In the genomic region with DNA sequence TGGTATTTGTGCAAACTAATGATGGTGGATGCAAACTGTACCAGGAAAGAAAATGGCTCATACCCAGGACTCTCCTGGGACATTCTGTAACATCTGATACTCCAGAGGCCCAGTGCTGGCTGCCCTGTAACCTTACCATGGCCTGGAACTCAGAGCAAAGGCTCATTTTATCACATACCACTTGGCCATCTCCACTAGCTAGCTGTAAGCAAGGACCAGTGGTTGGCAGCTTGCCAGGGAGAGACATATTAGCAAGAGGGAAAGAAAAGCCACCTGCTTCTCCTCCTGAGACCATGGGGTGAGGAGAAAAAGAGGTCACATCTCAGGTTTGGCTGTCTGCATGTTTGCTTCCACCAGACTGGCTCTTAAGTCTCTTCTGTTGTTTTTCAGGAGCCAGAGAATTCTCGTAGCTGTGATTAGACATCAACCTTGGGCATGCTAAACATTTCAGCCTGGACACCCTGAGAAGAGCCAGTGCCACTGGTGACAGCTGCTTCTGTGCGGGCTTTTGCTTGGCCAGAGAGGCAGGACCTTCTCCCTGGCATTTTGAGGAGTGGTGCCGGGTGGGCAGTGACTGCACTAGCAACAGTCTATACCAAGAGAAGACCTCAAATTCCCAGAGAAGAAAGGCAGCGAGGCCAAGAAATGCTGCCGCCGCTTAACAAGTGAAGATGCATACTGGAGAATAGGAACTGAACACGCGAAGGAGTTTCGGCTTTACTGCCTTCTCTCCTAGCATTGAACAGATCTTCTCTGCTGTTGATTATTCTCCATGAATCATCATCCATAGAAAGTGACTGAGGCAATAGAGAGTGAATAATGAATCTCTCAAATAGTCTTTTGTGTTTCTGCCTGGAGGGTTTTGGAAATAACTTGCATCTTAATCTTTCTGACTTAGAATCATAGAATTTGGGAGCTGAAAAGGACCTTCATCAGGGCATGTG, we compare ENCODE assay signal across 15 cellular contexts. TPM values are rescaled to one million over a fixed set of nuclear protein-coding genes. Genes with fewer than 3 reads are reported as not detected.
DNase-seq lines count a peak whose midpoint lies in the region; ATAC-seq and TF ChIP-seq lines count a peak whose summit lies in the region.
"Had no signal": no experiment of that assay in that cellular context is flagged by ENCODE, and none has a peak within 500 bp of the region (broad histone marks: within the 10 kb centered on the region; RNA-seq: fewer than 3 reads in every experiment).

No MANE protein-coding gene starts in this region.

- H3K36me3 Mint-ChIP-seq in activated CD8-positive, alpha-beta T cell treated with anti-CD3 and anti-CD28 coated beads, Interleukin-2, amount 10 ng/mL, durations not matched to agents 7 days and 5 days (ENCODE audit: low read depth), result no peaks in the 10 kb centered on the region

- no peaks in the 10 kb centered on the region for H3K9me3 Mint-ChIP-seq in activated CD8-positive, alpha-beta T cell treated with anti-CD3 and anti-CD28 coated beads, Interleukin-2, amount 10 ng/mL, durations not matched to agents 7 days and 5 days (ENCODE audit: insufficient read depth)
- H3K9me3 Mint-ChIP-seq: activated CD4-positive, alpha-beta memory T cell treated with anti-CD3 and anti-CD28 coated beads, Interleukin-2, amount 10 ng/mL, durations not matched to agents 7 days and 5 days had no signal

- intact Hi-C loops in Right ventricle myocardium superior (cut with DNase I) (loop anchor here (2.0 kb wide), 1 partner anchor 29 kb away; no protein-coding TSS in a partner anchor), heart left ventricle (cut with DNase I) (loop anchor here in 5 of 10 donors (2.0 to 5.0 kb wide), 6 partner anchors 29 to 265 kb away; no protein-coding TSS in a partner anchor)

- DNase-seq in Right ventricle myocardium superior (no peak), right atrium auricular region (ENCODE audit: low spot score) (no peak), SHP77 treated with DMSO at 0.1 percent for 48 hours (lab: John Stamatoyannopoulos, UW) (peak; percentile 21), heart left ventricle (peak in 1 of 5 donors; percentile 64), medulla oblongata (ENCODE audit: extremely low spot score) (no peak)
- DNase-seq in NK-92 treated with Interleukin-12 subunit alpha and Interleukin-12 subunit beta, amount 100 ng/mL, for 24 hours (lab: John Stamatoyannopoulos, UW), result no peak
- DNase-seq in activated CD8-positive, alpha-beta T cell treated with anti-CD3 and anti-CD28 coated beads, Interleukin-2, amount 10 ng/mL, durations not matched to agents 7 days and 5 days, result no peak
- DNase-seq: activated CD4-positive, alpha-beta memory T cell treated with anti-CD3 and anti-CD28 coated beads, Interleukin-2, amount 10 ng/mL, durations not matched to agents 7 days and 5 days; activated effector memory CD4-positive, alpha-beta T cell treated with anti-CD3 and anti-CD28 coated beads, Interleukin-2, amount 50 U/mL, for 16 hours; DMS153; effector CD8-positive, alpha-beta T cell; MG63; midbrain had no signal

- no peak overlapping the region for H3K4me3 ChIP-seq in right atrium auricular region
- H3K4me3 ChIP-seq in heart left ventricle, result no peak overlapping the region
- H3K4me3 ChIP-seq: gastroesophageal sphincter, MG63 had no signal

- POLR2A ChIA-PET in activated CD8-positive, alpha-beta T cell treated with anti-CD3 and anti-CD28 coated beads, Interleukin-2, amount 10 ng/mL, durations not matched to agents 7 days and 5 days (lab: Charles Lee), result interaction anchor here (0.6 to 1.3 kb wide), 2 partner anchors 76 to 239 kb away, joined by 3 read pairs; no protein-coding TSS in a partner anchor

- H3K4me1 ChIP-seq in right atrium auricular region, result peaks cover 0 to 54% of the 10 kb centered on the region in 2 donors
- peaks cover 0 to 38% (median 15%) of the 10 kb centered on the region in 12 donors for H3K4me1 ChIP-seq in heart left ventricle

- H3K27ac ChIP-seq in right atrium auricular region, result peak overlapping the region in 1 of 2 donors; percentile 73
- peak overlapping the region in 5 of 12 donors; percentile 13 to 64 (median 35) for H3K27ac ChIP-seq in heart left ventricle
- H3K27ac ChIP-seq: gastroesophageal sphincter had no signal

- H3K9me3 ChIP-seq in right atrium auricular region (no peaks in the 10 kb centered on the region), heart left ventricle (no peaks in the 10 kb centered on the region)
- H3K9me3 ChIP-seq: gastroesophageal sphincter, MG63 had no signal

- H3K27me3 ChIP-seq in right atrium auricular region, result no peaks in the 10 kb centered on the region
- H3K27me3 ChIP-seq in heart left ventricle, result peaks cover 0 to 6% (median 0%) of the 10 kb centered on the region in 9 donors
- H3K27me3 ChIP-seq: gastroesophageal sphincter had no signal

- no peak overlapping the region for H3K27ac Mint-ChIP-seq in activated CD8-positive, alpha-beta T cell treated with anti-CD3 and anti-CD28 coated beads, Interleukin-2, amount 10 ng/mL, durations not matched to agents 7 days and 5 days
- H3K27ac Mint-ChIP-seq: activated CD4-positive, alpha-beta memory T cell treated with anti-CD3 and anti-CD28 coated beads, Interleukin-2, amount 10 ng/mL, durations not matched to agents 7 days and 5 days had no signal

- TF ChIP-seq POLR2A in heart left ventricle (IDR thresholded peaks at IDR 0.05), result no peak

- peaks cover 29% of the 10 kb centered on the region for H3K27me3 Mint-ChIP-seq in activated CD8-positive, alpha-beta T cell treated with anti-CD3 and anti-CD28 coated beads, Interleukin-2, amount 10 ng/mL, durations not matched to agents 7 days and 5 days (ENCODE audit: low read depth)

- CTCF ChIA-PET in activated CD8-positive, alpha-beta T cell treated with anti-CD3 and anti-CD28 coated beads, Interleukin-2, amount 10 ng/mL, durations not matched to agents 7 days and 5 days (lab: Charles Lee), result interaction anchor here (0.7 to 8.1 kb wide), 14 partner anchors 8 to 292 kb away, joined by 3 to 79 read pairs (median 8); a partner anchor contains a TSS

- TF ChIP-seq CTCF in right atrium auricular region (IDR thresholded peaks at IDR 0.05) (no peak), heart left ventricle (IDR thresholded peaks at IDR 0.05) (no peak)

- ATAC-seq in Right ventricle myocardium superior (ENCODE audit: poor library complexity) (peak; percentile 61), heart left ventricle (peak in 3 of 4 donors; percentile 35 to 60 (median 44)), HG02798 (IDR thresholded peaks at IDR 0.05; ENCODE audit: poor library complexity, unreplicated experiment) (no peak)
- no peak for ATAC-seq in activated CD8-positive, alpha-beta T cell treated with anti-CD3 and anti-CD28 coated beads, Interleukin-2, amount 10 ng/mL, durations not matched to agents 7 days and 5 days
- ATAC-seq: gastroesophageal sphincter had no signal

- H3K4me3 Mint-ChIP-seq in activated CD8-positive, alpha-beta T cell treated with anti-CD3 and anti-CD28 coated beads, Interleukin-2, amount 10 ng/mL, durations not matched to agents 7 days and 5 days, result no peak overlapping the region
- H3K4me3 Mint-ChIP-seq: activated CD4-positive, alpha-beta memory T cell treated with anti-CD3 and anti-CD28 coated beads, Interleukin-2, amount 10 ng/mL, durations not matched to agents 7 days and 5 days had no signal

- H3K36me3 ChIP-seq in right atrium auricular region (no peaks in the 10 kb centered on the region), heart left ventricle (no peaks in the 10 kb centered on the region)
- H3K36me3 ChIP-seq: gastroesophageal sphincter, MG63 had no signal

- peaks cover 16% of the 10 kb centered on the region for H3K4me1 Mint-ChIP-seq in activated CD8-positive, alpha-beta T cell treated with anti-CD3 and anti-CD28 coated beads, Interleukin-2, amount 10 ng/mL, durations not matched to agents 7 days and 5 days (ENCODE audit: low read depth)

- 78 to 86% (median 84%) methylated on average over 9 of the region's 9 CpGs for WGBS in heart left ventricle, 4 donors

RNA-seq across cellular contexts. Expression of a gene that starts 6.7 kb away (rescaled TPM):
- 28.4 TPM for total RNA-seq in Right ventricle myocardium superior
- total RNA-seq in right atrium auricular region, result 10 to 100 TPM; 17.3 to 23.4 TPM
- 10 to 100 TPM; 10.1 to 33.2 (median 14.0) TPM for total RNA-seq in heart left ventricle
- 10 to 100 TPM in 1 of 2 donors, 1 to 10 TPM in 1; 9.0 to 14.5 TPM for polyA plus RNA-seq in heart left ventricle
- 1 to 10 TPM; 4.1 to 4.3 TPM for total RNA-seq in activated CD8-positive, alpha-beta T cell treated with anti-CD3 and anti-CD28 coated beads, Interleukin-2, amount 10 ng/mL, durations not matched to agents 7 days and 5 days

RNA-seq across cellular contexts. Expression of a gene that starts 9.8 kb away (rescaled TPM):
- total RNA-seq in Right ventricle myocardium superior (5.8 TPM), right atrium auricular region (1 to 10 TPM; 6.1 to 8.8 TPM), heart left ventricle (10 to 100 TPM in 2 of 9 donors, 1 to 10 TPM in 7; 5.7 to 12.9 (median 7.4) TPM)
- 1 to 10 TPM; 2.9 to 7.3 TPM for polyA plus RNA-seq in heart left ventricle
- total RNA-seq in activated CD8-positive, alpha-beta T cell treated with anti-CD3 and anti-CD28 coated beads, Interleukin-2, amount 10 ng/mL, durations not matched to agents 7 days and 5 days, result 10 to 100 TPM; 18.1 to 18.9 TPM

Comparison
In these comparisons a context has a peak if more than half of its experiments do, and no peak if none do; other contexts are left out.
1. ATAC-seq: peak in Right ventricle myocardium superior (single experiment) and heart left ventricle (3 of 4); none in HG02798 (single experiment) and activated CD8-positive, alpha-beta T cell treated with anti-CD3 and anti-CD28 coated beads, Interleukin-2, amount 10 ng/mL, durations not matched to agents 7 days and 5 days (single experiment).